ENCODE assay signal across 24 cellular contexts in the genomic region with DNA sequence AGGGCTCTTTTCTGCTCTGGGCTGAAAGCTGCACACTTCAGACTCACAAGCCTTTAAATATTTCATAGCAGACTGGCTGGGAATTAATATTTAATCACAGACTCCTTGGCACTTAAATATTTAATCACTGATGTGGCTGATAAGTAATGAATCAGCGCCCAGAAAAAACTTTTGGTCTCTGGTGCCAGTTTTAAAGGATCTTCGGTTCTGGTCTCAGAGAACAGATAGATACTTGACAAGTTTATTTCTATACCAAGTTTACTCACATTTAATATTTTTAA.
"Had no signal": no experiment of that assay in that cellular context is flagged by ENCODE, and none has a peak within 500 bp of the region (broad histone marks: within the 10 kb centered on the region; RNA-seq: fewer than 3 reads in every experiment).

No MANE protein-coding gene starts in this region.

- FAIRE-seq: endothelial cell of umbilical vein, kidney had no signal

- H3K9me3 ChIP-seq: esophagus muscularis mucosa, gastroesophageal sphincter, heart left ventricle, lower lobe of right lung, neutrophil, prostate gland, thyroid gland, vagina had no signal

- H3K4me1 Mint-ChIP-seq: naive B cell; stimulated activated naive CD8-positive, alpha-beta T cell treated with anti-CD3 and anti-CD28 coated beads, Interleukin-15, amount 100 ng/mL, for 72 hours had no signal

- H3K36me3 Mint-ChIP-seq: naive B cell; natural killer cell treated with Interleukin-12 subunit alpha and Interleukin-12 subunit beta and Interleukin-15 and Interleukin-18, amount 100 ng/mL, for 72 hours had no signal

- H3K36me3 ChIP-seq: esophagus muscularis mucosa, gastroesophageal sphincter, heart left ventricle, lower lobe of right lung, neutrophil, prostate gland, thyroid gland, vagina had no signal

- H3K4me2 ChIP-seq: hepatocyte had no signal

- H3K4me3 Mint-ChIP-seq: naive B cell; natural killer cell treated with Interleukin-12 subunit alpha and Interleukin-12 subunit beta and Interleukin-15 and Interleukin-18, amount 100 ng/mL, for 72 hours; stimulated activated naive CD8-positive, alpha-beta T cell treated with anti-CD3 and anti-CD28 coated beads, Interleukin-15, amount 100 ng/mL, for 72 hours had no signal

- ATAC-seq: gastroesophageal sphincter, heart left ventricle, left colon, left ventricle myocardium superior, lower lobe of right lung, right cardiac atrium had no signal

- H3K27me3 Mint-ChIP-seq: natural killer cell treated with Interleukin-12 subunit alpha and Interleukin-12 subunit beta and Interleukin-15 and Interleukin-18, amount 100 ng/mL, for 72 hours; stimulated activated naive CD8-positive, alpha-beta T cell treated with anti-CD3 and anti-CD28 coated beads, Interleukin-15, amount 100 ng/mL, for 72 hours had no signal

- H3K27ac Mint-ChIP-seq: natural killer cell treated with Interleukin-12 subunit alpha and Interleukin-12 subunit beta and Interleukin-15 and Interleukin-18, amount 100 ng/mL, for 72 hours; stimulated activated naive CD8-positive, alpha-beta T cell treated with anti-CD3 and anti-CD28 coated beads, Interleukin-15, amount 100 ng/mL, for 72 hours had no signal

- H3K4me1 ChIP-seq: esophagus muscularis mucosa, gastroesophageal sphincter, heart left ventricle, lower lobe of right lung, prostate gland, thyroid gland, vagina had no signal

- H3K4me3 ChIP-seq: coronary artery, esophagus muscularis mucosa, gastroesophageal sphincter, heart left ventricle, hepatocyte, lower lobe of right lung, prostate gland, skin epidermis, thyroid gland, vagina had no signal

- H3K27me3 ChIP-seq: esophagus muscularis mucosa, foreskin keratinocyte, gastroesophageal sphincter, heart left ventricle, hepatocyte, neutrophil, thyroid gland, vagina had no signal

- DNase-seq: dermis blood vessel endothelial cell; effector memory CD4-positive, alpha-beta T cell; foreskin keratinocyte; heart left ventricle; kidney; left colon; left ventricle myocardium superior; lower lobe of right lung; naive B cell; right cardiac atrium; stimulated activated CD4-positive, alpha-beta T cell treated with anti-CD3 and anti-CD28 coated beads, Interleukin-15, amount 100 ng/mL, for 24 hours; stimulated activated CD4-positive, alpha-beta T cell treated with anti-CD3 and anti-CD28 coated beads, Interleukin-2, amount 100 ng/mL, for 48 hours; stimulated activated naive CD8-positive, alpha-beta T cell treated with anti-CD3 and anti-CD28 coated beads, Interleukin-15, amount 100 ng/mL, for 72 hours; thyroid gland had no signal

- H3K27ac ChIP-seq: coronary artery, esophagus muscularis mucosa, foreskin keratinocyte, gastroesophageal sphincter, heart left ventricle, hepatocyte, lower lobe of right lung, neutrophil, prostate gland, skin epidermis, thyroid gland, vagina had no signal

- H2AFZ ChIP-seq: hepatocyte had no signal

- H3K79me2 ChIP-seq: hepatocyte had no signal
